In the genomic region with DNA sequence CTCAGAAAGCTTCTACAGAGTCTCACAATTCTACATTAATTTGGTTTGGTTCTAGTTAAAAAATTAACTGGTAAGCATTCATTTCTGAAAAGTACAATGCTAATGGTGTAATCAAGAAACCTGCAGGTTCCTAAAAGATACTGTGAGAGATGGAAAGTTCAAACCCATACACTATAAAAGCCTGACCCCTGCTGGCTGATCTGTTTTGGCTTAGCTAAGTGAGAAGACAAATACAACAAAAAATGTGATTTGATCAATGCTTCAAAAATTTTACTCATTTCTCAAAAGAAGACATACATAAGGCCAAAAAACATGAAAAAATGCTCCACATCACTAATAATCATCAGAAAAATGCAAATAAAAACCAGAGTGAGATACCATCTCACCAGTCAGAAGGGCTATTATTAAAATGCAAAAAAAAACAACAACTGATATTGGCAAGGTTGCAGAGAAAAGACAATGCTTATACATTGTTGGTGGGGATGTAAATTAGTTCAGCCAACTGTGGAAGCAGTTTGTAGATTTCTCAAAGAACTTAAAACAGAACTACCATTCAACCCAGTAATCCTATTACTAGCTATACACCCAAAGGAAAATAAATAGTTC, we compare ENCODE assay signal across 8 cellular contexts.
A peak's percentile ranks its signal among the peaks of the same experiment; 100 is the strongest.
DNase-seq lines count a peak whose midpoint lies in the region; ATAC-seq, FAIRE-seq and TF ChIP-seq lines count a peak whose summit lies in the region.

No MANE protein-coding gene starts in this region.

- no peaks in the 10 kb centered on the region for H3K4me1 Mint-ChIP-seq in endodermal cell

- H3K9me3 ChIP-seq in A549 = no peaks in the 10 kb centered on the region
- no peaks in the 10 kb centered on the region for H3K9me3 ChIP-seq in DOHH2 (ENCODE audit: control insufficient read depth, insufficient read depth, low read length)
- H3K9me3 ChIP-seq in SJCRH30 (replicated peaks) = peaks cover 4% of the 10 kb centered on the region; the same call in 1 of the 2 replicates
- H3K9me3 ChIP-seq in endodermal cell (ENCODE audit: control insufficient read depth, low read length) = no peaks in the 10 kb centered on the region

- H3K27ac Mint-ChIP-seq in endodermal cell = no peak overlapping the region

- peak in 1 of 2 experiments; percentile 60; a peak in 2 of 6 replicates for ATAC-seq in A549
- ATAC-seq in HG03354 (IDR thresholded peaks at IDR 0.05; ENCODE audit: poor library complexity, severe bottlenecking, unreplicated experiment) = peak; percentile 72

- H4K20me1 ChIP-seq in DOHH2 (ENCODE audit: control insufficient read depth, insufficient read depth, low read depth, low read length) = no peaks in the 10 kb centered on the region

- H3K4me3 ChIP-seq in A549 = no peak overlapping the region
- H3K4me3 ChIP-seq in DOHH2 (ENCODE audit: low read length) = no peak overlapping the region
- H3K4me3 ChIP-seq in SJCRH30 = no peak overlapping the region
- no peak overlapping the region for H3K4me3 ChIP-seq in endodermal cell (ENCODE audit: low read length)

- no peak overlapping the region for H3K4me3 Mint-ChIP-seq in endodermal cell

- H3K36me3 ChIP-seq in DOHH2 (ENCODE audit: control insufficient read depth, low read length) = no peaks in the 10 kb centered on the region
- no peaks in the 10 kb centered on the region for H3K36me3 ChIP-seq in SJCRH30
- H3K36me3 ChIP-seq in endodermal cell (ENCODE audit: control insufficient read depth, insufficient read depth, low read length) = no peaks in the 10 kb centered on the region

- no peak overlapping the region for H3K9ac ChIP-seq in endodermal cell (ENCODE audit: extremely low read depth, low read length, poor library complexity, severe bottlenecking)

- no peak for TF ChIP-seq POLR2A in A549 (IDR thresholded peaks at IDR 0.05; ENCODE audit: low read length)

- H3K79me2 ChIP-seq in DOHH2 (ENCODE audit: control insufficient read depth, low read length) = no peaks in the 10 kb centered on the region

- H3F3A ChIP-seq in DOHH2 (ENCODE audit: control insufficient read depth, insufficient read depth) = no peaks in the 10 kb centered on the region

- TF ChIP-seq EP300 in A549 (IDR thresholded peaks at IDR 0.05) = no peak

- H3K27ac ChIP-seq in A549 = no peak overlapping the region
- H3K27ac ChIP-seq in DOHH2 (ENCODE audit: low read depth, low read length) = no peak overlapping the region
- no peak overlapping the region for H3K27ac ChIP-seq in SJCRH30
- no peak overlapping the region for H3K27ac ChIP-seq in endodermal cell (ENCODE audit: low read depth, low read length)

- H3K9me3 Mint-ChIP-seq in endodermal cell = no peaks in the 10 kb centered on the region

- TF ChIP-seq CTCF in A549 (IDR thresholded peaks at IDR 0.05) = peak; percentile 61
- peak; percentile 79 for TF ChIP-seq CTCF in DOHH2 (IDR thresholded peaks at IDR 0.05; ENCODE audit: low read depth, low read length, poor library complexity, severe bottlenecking)
- peak; percentile 83 for TF ChIP-seq CTCF in endodermal cell (conservative IDR thresholded peaks at IDR 0.05)

- DNase-seq in A549 (ENCODE audit: low read depth in 1 of 2, low spot score in 1 of 2) (peak; percentile 11 to 41), SJCRH30 (peak; percentile 32 to 65), endodermal cell (peak; percentile 83), myocyte (ENCODE audit: low read depth) (peak; percentile 76), posterior vena cava (ENCODE audit: low spot score) (no peak), HK-2 (ENCODE audit: unreplicated experiment) (no peak)

- H3K9me2 ChIP-seq in DOHH2 (replicated peaks; ENCODE audit: control insufficient read depth, low read length) = no peaks in the 10 kb centered on the region

- FAIRE-seq in A549 (lab: Jason Lieb, UNC) = no peak

- H3K4me1 ChIP-seq in A549 (no peaks in the 10 kb centered on the region), DOHH2 (ENCODE audit: control insufficient read depth, low read length) (no peaks in the 10 kb centered on the region), SJCRH30 (no peaks in the 10 kb centered on the region), endodermal cell (ENCODE audit: control insufficient read depth, insufficient read depth, low read length) (no peaks in the 10 kb centered on the region)

- intact Hi-C loops in posterior vena cava (cut with DNase I) = no loop called here

- H3K4me2 ChIP-seq in A549 (no peak overlapping the region), DOHH2 (ENCODE audit: low read length) (no peak overlapping the region)

- POLR2A ChIA-PET in A549 (lab: Yijun Ruan, JAX) = interaction anchor here (0.9 kb wide), 1 partner anchor 373 kb away, joined by 3 read pairs; no protein-coding TSS in a partner anchor

- CTCF ChIA-PET in A549 (lab: Yijun Ruan, JAX) = interaction anchor here (0.8 to 4.0 kb wide), 19 partner anchors 10 to 382 kb away, joined by 3 to 43 read pairs (median 5); no protein-coding TSS in a partner anchor

- H3K27me3 ChIP-seq in DOHH2 (ENCODE audit: control insufficient read depth, low read length) (no peaks in the 10 kb centered on the region), SJCRH30 (no peaks in the 10 kb centered on the region), endodermal cell (ENCODE audit: control insufficient read depth, insufficient read depth, low read length, poor library complexity, severe bottlenecking) (peaks cover 5% of the 10 kb centered on the region)

- no peaks in the 10 kb centered on the region for H3K36me3 Mint-ChIP-seq in endodermal cell (ENCODE audit: low read depth)

- peak; percentile 46 to 58; a peak in 4 of 5 replicates for TF ChIP-seq RAD21 in A549 (conservative IDR thresholded peaks at IDR 0.05 in 1 of 2, IDR thresholded peaks at IDR 0.05 in 1 of 2)

- H3K27me3 Mint-ChIP-seq in endodermal cell (ENCODE audit: insufficient read depth) = no peaks in the 10 kb centered on the region

TF ChIP-seq in A549, 52 proteins besides CTCF, POLR2A, EP300 and RAD21:
- TF ChIP-seq POLR2AphosphoS2 (conservative IDR thresholded peaks at IDR 0.05; ENCODE audit: low read length) (no peak), SMC3 (IDR thresholded peaks at IDR 0.05) (peak; percentile 63)

Comparison
In these comparisons a context has a peak if more than half of its experiments do, and no peak if none do; other contexts are left out.
1. DNase-seq: peak in A549 (2 of 2), SJCRH30 (2 of 2), endodermal cell (single experiment) and myocyte (single experiment); none in posterior vena cava (single experiment) and HK-2 (single experiment).
2. Peak in every context shown above with its lines, with median percentiles within 50 percentile points of each other: CTCF ChIP-seq.